In the genomic region with DNA sequence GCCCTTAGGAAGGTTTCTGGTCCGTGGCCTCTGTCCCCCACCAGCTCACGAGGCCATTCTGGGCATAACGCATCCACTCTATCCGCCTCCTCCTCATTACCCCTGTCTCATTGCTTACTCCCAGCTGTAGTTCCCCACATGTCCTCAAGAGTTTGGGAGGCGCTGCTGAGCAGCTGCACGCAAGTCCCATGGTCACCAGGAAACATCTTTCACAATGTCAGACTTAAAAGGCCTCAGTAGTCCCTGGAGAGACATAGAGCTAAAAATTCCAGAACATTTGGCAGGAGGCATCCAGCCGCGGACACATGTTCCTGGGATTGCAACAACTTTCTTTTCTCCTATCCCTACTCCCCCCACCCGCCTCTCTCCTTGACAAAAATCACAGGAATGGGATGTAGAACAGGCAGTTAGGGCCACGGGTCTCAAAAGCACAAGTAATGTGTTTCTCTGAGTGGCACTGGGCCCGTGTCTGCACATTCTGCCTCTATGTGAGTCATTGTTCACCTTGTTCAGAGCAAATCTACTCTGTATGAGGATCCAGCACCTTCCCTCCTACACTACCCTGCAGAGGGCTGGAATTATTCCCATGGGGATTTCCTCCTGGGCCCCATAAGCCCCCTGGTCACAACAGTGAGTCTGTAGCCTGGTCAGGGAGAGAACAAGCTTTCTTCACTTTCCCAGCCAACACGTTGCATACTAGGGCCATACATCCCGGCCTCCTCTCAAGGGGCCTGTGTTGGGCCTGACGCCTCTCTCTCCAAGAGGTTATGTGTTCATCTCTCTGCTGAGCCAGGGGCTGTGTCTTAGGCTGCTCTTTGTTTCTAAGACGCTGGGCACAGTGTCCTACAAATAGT, we compare ENCODE assay signal across 8 cellular contexts. TPM values are rescaled to one million over a fixed set of nuclear protein-coding genes. Genes with fewer than 3 reads are reported as not detected.
A peak's percentile ranks its signal among the peaks of the same experiment; 100 is the strongest.
DNase-seq lines count a peak whose midpoint lies in the region; ATAC-seq lines count a peak whose summit lies in the region.

No MANE protein-coding gene starts in this region.

- DNase-seq in D341Med (ENCODE audit: low spot score) = peak; percentile 72
- DNase-seq in HuH-7.5 (ENCODE audit: low spot score) = peak; percentile 55
- DNase-seq in UCSD-AML1 (lab: John Stamatoyannopoulos, UW; ENCODE audit: unreplicated experiment) = peak; percentile 70
- DNase-seq in caudate nucleus (lab: John Stamatoyannopoulos, UW) = peak in 12 of 61 donors; percentile 5 to 61 (median 16)
- DNase-seq in left colon = peak; percentile 47 to 76
- DNase-seq in stimulated activated CD4-positive, alpha-beta T cell treated with anti-CD3 and anti-CD28 coated beads, Interleukin-4, amount 100 ng/mL, for 24 hours = peak; percentile 73
- DNase-seq in GM19240 (ENCODE audit: insufficient read length, low spot score) = no peak

- intact Hi-C loops in left colon (cut with DNase I, micrococcal nuclease) = loop anchor here in 1 of 2 donors (10.0 kb wide), 1 partner anchor 165 kb away; no protein-coding TSS in a partner anchor

- ATAC-seq in left colon (peak; percentile 86), GM21360 (IDR thresholded peaks at IDR 0.05; ENCODE audit: unreplicated experiment) (no peak)

- H3K27ac ChIP-seq in caudate nucleus (ENCODE audit: low read depth, low read length) = peak overlapping the region; percentile 15

RNA-seq across cellular contexts. Expression of gene LBH, which starts 8.2 kb away (rescaled TPM):
- 10 to 100 TPM in 1 of 2 donors, 1 to 10 TPM in 1; 7.5 to 14.5 TPM for total RNA-seq in left colon
